In the genomic region with DNA sequence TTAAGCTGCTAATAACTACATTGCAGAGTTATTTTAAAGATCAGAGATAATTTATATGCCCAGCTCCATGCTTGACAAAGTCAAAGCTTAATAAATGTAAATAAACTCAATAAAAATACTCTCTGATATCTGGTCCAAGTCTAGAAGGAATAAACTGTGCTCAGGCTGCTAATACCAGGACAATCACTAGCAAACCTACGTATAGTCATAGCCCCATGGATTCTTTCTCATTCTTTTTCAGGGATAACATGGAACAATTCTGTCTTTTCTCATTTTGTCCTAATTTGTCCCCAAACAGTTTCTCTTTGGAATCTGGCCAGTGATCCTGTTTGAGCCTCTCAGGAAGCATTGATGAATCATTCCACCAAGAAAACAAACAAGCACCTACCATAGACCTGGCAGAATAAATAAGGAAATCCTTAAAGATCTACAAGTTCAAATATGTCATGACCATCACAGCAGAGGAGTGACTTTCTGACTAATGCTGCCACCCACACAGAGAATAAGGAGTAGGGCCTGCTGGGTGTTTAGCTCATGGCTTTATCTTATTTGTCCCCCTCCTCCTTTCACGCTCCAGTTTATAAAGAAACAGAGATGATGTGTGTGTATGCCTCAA, we compare ENCODE assay signal across 2 cellular contexts.
A peak's percentile ranks its signal among the peaks of the same experiment; 100 is the strongest.
TF ChIP-seq lines count a peak whose summit lies in the region.

No MANE protein-coding gene starts in this region.

TF ChIP-seq in A549, 52 proteins besides CTCF, POLR2A, EP300 and RAD21 (continued from another document):
- TF ChIP-seq, protein P1, sequence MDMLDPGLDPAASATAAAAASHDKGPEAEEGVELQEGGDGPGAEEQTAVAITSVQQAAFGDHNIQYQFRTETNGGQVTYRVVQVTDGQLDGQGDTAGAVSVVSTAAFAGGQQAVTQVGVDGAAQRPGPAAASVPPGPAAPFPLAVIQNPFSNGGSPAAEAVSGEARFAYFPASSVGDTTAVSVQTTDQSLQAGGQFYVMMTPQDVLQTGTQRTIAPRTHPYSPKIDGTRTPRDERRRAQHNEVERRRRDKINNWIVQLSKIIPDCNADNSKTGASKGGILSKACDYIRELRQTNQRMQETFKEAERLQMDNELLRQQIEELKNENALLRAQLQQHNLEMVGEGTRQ (IDR thresholded peaks at IDR 0.05) = no peak
- TF ChIP-seq GATA3 (IDR thresholded peaks at IDR 0.05; ENCODE audit: borderline replicate concordance) = peak; percentile 80
- TF ChIP-seq HDAC2 (IDR thresholded peaks at IDR 0.05) = no peak
- no peak for TF ChIP-seq NFE2L2 (conservative IDR thresholded peaks at IDR 0.05; ENCODE audit: low read length)
- no peak for TF ChIP-seq HOXB5 (CRISPR knock-in tag; IDR thresholded peaks at IDR 0.05)
- no peak for TF ChIP-seq ZFP36 (IDR thresholded peaks at IDR 0.05; ENCODE audit: borderline replicate concordance, partially characterized antibody)
- TF ChIP-seq JUNB (IDR thresholded peaks at IDR 0.05) = peak; percentile 92
- no peak for TF ChIP-seq NPAS2 (CRISPR knock-in tag; IDR thresholded peaks at IDR 0.05; ENCODE audit: borderline replicate concordance)
- TF ChIP-seq FOSL2 (IDR thresholded peaks at IDR 0.05) = peak; percentile 86
- peak; percentile 90 for TF ChIP-seq FOSL2 (CRISPR knock-in tag; IDR thresholded peaks at IDR 0.05)
- no peak for TF ChIP-seq HOXB13 (CRISPR knock-in tag; IDR thresholded peaks at IDR 0.05; ENCODE audit: low read depth)
- TF ChIP-seq KDM1A (IDR thresholded peaks at IDR 0.05; ENCODE audit: low read depth) = no peak
- TF ChIP-seq CEBPB (IDR thresholded peaks at IDR 0.05) = no peak
- no peak for TF ChIP-seq CBX2 (IDR thresholded peaks at IDR 0.05; ENCODE audit: borderline replicate concordance, low read depth)

TF ChIP-seq in K562, 482 proteins besides CTCF, POLR2A, EP300 and RAD21 (continued from another document):
- TF ChIP-seq, protein P2, sequence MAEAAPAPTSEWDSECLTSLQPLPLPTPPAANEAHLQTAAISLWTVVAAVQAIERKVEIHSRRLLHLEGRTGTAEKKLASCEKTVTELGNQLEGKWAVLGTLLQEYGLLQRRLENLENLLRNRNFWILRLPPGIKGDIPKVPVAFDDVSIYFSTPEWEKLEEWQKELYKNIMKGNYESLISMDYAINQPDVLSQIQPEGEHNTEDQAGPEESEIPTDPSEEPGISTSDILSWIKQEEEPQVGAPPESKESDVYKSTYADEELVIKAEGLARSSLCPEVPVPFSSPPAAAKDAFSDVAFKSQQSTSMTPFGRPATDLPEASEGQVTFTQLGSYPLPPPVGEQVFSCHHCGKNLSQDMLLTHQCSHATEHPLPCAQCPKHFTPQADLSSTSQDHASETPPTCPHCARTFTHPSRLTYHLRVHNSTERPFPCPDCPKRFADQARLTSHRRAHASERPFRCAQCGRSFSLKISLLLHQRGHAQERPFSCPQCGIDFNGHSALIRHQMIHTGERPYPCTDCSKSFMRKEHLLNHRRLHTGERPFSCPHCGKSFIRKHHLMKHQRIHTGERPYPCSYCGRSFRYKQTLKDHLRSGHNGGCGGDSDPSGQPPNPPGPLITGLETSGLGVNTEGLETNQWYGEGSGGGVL (CRISPR knock-in tag; IDR thresholded peaks at IDR 0.05) = no peak
- no peak for TF ChIP-seq SMARCB1 (IDR thresholded peaks at IDR 0.05; ENCODE audit: insufficient read length, low read depth)
- TF ChIP-seq ARID1B (IDR thresholded peaks at IDR 0.05) = 0 out of 2 replicates have a peak, but pooled peaks have one; percentile 20
- TF ChIP-seq, protein P3, sequence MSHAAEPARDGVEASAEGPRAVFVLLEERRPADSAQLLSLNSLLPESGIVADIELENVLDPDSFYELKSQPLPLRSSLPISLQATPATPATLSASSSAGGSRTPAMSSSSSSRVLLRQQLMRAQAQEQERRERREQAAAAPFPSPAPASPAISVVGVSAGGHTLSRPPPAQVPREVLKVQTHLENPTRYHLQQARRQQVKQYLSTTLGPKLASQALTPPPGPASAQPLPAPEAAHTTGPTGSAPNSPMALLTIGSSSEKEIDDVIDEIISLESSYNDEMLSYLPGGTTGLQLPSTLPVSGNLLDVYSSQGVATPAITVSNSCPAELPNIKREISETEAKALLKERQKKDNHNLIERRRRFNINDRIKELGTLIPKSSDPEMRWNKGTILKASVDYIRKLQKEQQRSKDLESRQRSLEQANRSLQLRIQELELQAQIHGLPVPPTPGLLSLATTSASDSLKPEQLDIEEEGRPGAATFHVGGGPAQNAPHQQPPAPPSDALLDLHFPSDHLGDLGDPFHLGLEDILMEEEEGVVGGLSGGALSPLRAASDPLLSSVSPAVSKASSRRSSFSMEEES (CRISPR knock-in tag; IDR thresholded peaks at IDR 0.05) = no peak
- TF ChIP-seq TEAD1 (CRISPR knock-in tag; IDR thresholded peaks at IDR 0.05) = no peak
